ENCODE assay signal across 1 cellular context in the genomic region with DNA sequence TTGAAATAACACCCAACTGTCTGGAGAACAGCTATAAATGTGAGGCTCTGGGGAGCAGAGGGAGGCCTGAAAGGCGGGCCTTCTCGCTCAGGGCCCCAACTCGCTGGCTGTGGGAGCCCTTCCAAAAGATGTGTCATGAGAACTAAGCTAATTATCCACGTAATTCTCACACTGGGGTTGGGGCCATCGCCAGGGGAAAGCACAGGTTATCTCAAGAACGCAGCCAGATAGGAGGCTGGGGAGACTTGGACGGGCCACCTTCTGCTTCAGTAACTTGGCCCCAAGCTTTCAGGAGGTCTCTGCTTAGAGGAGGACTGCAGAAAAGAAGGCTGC.
TF ChIP-seq lines count a peak whose summit lies in the region.

No MANE protein-coding gene starts in this region.

TF ChIP-seq in HEK293, 187 proteins besides CTCF, POLR2A, EP300 and RAD21 (continued from another document):
- TF ChIP-seq ZNF335 (tag by site-specific recombination; conservative IDR thresholded peaks at IDR 0.05) (peak; percentile 77; the same call in 1 of the 2 replicates), SP7 (tag by site-specific recombination; IDR thresholded peaks at IDR 0.05) (peak; percentile 63)
